11 cellular contexts compared by ENCODE assay signal in genomic region chrX:153948847-153949819, GRCh38. TPM values are rescaled to one million over a fixed set of nuclear protein-coding genes. Genes with fewer than 3 reads are reported as not detected.
DNase-seq lines count a peak whose midpoint lies in the region; TF ChIP-seq lines count a peak whose summit lies in the region.
"Had no signal": no experiment of that assay in that cellular context is flagged by ENCODE, and none has a peak within 500 bp of the region (broad histone marks: within the 10 kb centered on the region; RNA-seq: fewer than 3 reads in every experiment).

No MANE protein-coding gene starts in this region.

- H2BK20ac ChIP-seq in H9 (ENCODE audit: low read depth, low read length, poor library complexity, severe bottlenecking) = no peak overlapping the region

- H3K27ac ChIP-seq in H9 (ENCODE audit: insufficient read length, low read depth, low read length) (no peak overlapping the region), RWPE1 (peak overlapping the region; percentile 50), esophagus muscularis mucosa (replicated peaks in 1 of 4) (peak overlapping the region; percentile 82 to 88 (median 85)), sigmoid colon (peak overlapping the region; percentile 63 to 87 (median 86))

- no peak overlapping the region for H2BK5ac ChIP-seq in H9 (ENCODE audit: insufficient read length, low read length)

- H2AK5ac ChIP-seq in H9 (ENCODE audit: insufficient read length, low read length) = no peak overlapping the region

- H3K23me2 ChIP-seq in H9 (ENCODE audit: insufficient read length, low read depth, low read length, poor library complexity, severe bottlenecking) = no peaks in the 10 kb centered on the region

- H4K5ac ChIP-seq in H9 (ENCODE audit: insufficient read length, low read depth, low read length) = no peak overlapping the region

- no peak overlapping the region for H3K4ac ChIP-seq in H9 (ENCODE audit: low read depth, low read length)

- no peak overlapping the region for H3K4me3 ChIP-seq in esophagus muscularis mucosa
- no peak overlapping the region for H3K4me3 ChIP-seq in sigmoid colon

- H3K4me1 ChIP-seq in H9 (ENCODE audit: insufficient read depth, low read length) = no peaks in the 10 kb centered on the region
- peaks cover 17 to 79% (median 62%) of the 10 kb centered on the region in 4 donors for H3K4me1 ChIP-seq in esophagus muscularis mucosa
- peaks cover 0 to 70% (median 48%) of the 10 kb centered on the region in 4 donors for H3K4me1 ChIP-seq in sigmoid colon

- no peak overlapping the region for H4K91ac ChIP-seq in H9 (ENCODE audit: insufficient read length, low read depth, low read length)

- H3K36me3 Mint-ChIP-seq in H9 (ENCODE audit: insufficient read depth in 1 of 3, low read depth in 3 of 3) = peaks cover 39 to 62% (median 61%) of the 10 kb centered on the region in 3 experiments

- H3K23ac ChIP-seq in H9 (ENCODE audit: insufficient read length, low read depth, low read length) = no peak overlapping the region

- no peak overlapping the region for H2BK15ac ChIP-seq in H9 (ENCODE audit: low read depth, low read length)

- no peak overlapping the region for H3K56ac ChIP-seq in H9 (ENCODE audit: insufficient read length, low read depth, low read length)

- TF ChIP-seq POLR2A in esophagus muscularis mucosa (IDR thresholded peaks at IDR 0.05; ENCODE audit: low read depth) (no peak), sigmoid colon (IDR thresholded peaks at IDR 0.05) (no peak)

- TF ChIP-seq EP300 in esophagus muscularis mucosa (IDR thresholded peaks at IDR 0.05) = no peak
- TF ChIP-seq EP300 in sigmoid colon (IDR thresholded peaks at IDR 0.05) = no peak

- POLR2A ChIA-PET in RWPE1 (lab: Yijun Ruan, JAX; ENCODE audit: low non-redundant PET) = no interaction called here

- no peak overlapping the region for H3K4me2 ChIP-seq in H9 (ENCODE audit: insufficient read depth, insufficient read length, low read length)

- no peak for TF ChIP-seq CTCF in H9 (conservative IDR thresholded peaks at IDR 0.05)
- TF ChIP-seq CTCF in RWPE1 (conservative IDR thresholded peaks at IDR 0.05; ENCODE audit: low read depth) = no peak
- TF ChIP-seq CTCF in esophagus muscularis mucosa (IDR thresholded peaks at IDR 0.05) = no peak
- TF ChIP-seq CTCF in sigmoid colon (IDR thresholded peaks at IDR 0.05) = no peak

- intact Hi-C loops in esophagus muscularis mucosa (cut with DNase I) = no loop called here
- intact Hi-C loops in sigmoid colon (cut with DNase I) = no loop called here

- H3K27ac Mint-ChIP-seq in H9 = peak overlapping the region in 2 of 3 experiments; percentile 47 to 92; a peak in 3 of 7 replicates

- H3K27me3 Mint-ChIP-seq in H9 (ENCODE audit: low read depth) = no peaks in the 10 kb centered on the region

- no peak overlapping the region for H2AFZ ChIP-seq in H9 (ENCODE audit: low read length)

- H3K27me3 ChIP-seq in H9 (ENCODE audit: insufficient read depth, low read length) = no peaks in the 10 kb centered on the region
- no peaks in the 10 kb centered on the region for H3K27me3 ChIP-seq in esophagus muscularis mucosa
- H3K27me3 ChIP-seq in sigmoid colon = peaks cover 0 to 3% (median 0%) of the 10 kb centered on the region in 3 donors

- WGBS in H9 (ENCODE audit: extremely low coverage, insufficient read length, low lambda C conversion rate) = no CpG with 5 or more reads among the region's 30 CpGs
- WGBS in esophagus muscularis mucosa = 74% methylated on average over 29 of the region's 30 CpGs
- WGBS in sigmoid colon, 2 donors = 57 to 81% methylated on average over 30 of the region's 30 CpGs

- DNase-seq in H9 (no peak), RWPE1 (ENCODE audit: low spot score) (no peak), esophagus muscularis mucosa (ENCODE audit: extremely low spot score) (no peak), sigmoid colon (no peak), superior temporal gyrus (ENCODE audit: extremely low spot score) (no peak), COR-L47 (lab: John Stamatoyannopoulos, UW) (no peak), GF-D8 (lab: John Stamatoyannopoulos, UW) (no peak)
- DNase-seq: activated CD4-positive, alpha-beta T cell treated with anti-CD3 and anti-CD28 coated beads, Interleukin-2, amount 50 U/mL, for 48 hours; DMS 273 treated with DMSO at 0.1 percent for 48 hours; MM.1S; NCI-H526 had no signal

- no peak overlapping the region for H4K8ac ChIP-seq in H9 (replicated peaks; ENCODE audit: insufficient read length, low read depth, low read length)

- no peak overlapping the region for H3K9ac ChIP-seq in H9 (ENCODE audit: extremely low read depth, insufficient read length, low read length)

- no peak overlapping the region for H3K4me3 Mint-ChIP-seq in H9

- H2BK120ac ChIP-seq in H9 (ENCODE audit: low read depth, low read length, poor library complexity, severe bottlenecking) = no peak overlapping the region

- CTCF ChIA-PET in RWPE1 (lab: Yijun Ruan, JAX) = interaction anchor here (0.6 kb wide), 1 partner anchor 12 kb away, joined by 3 read pairs; no protein-coding TSS in a partner anchor

- H3K9me3 ChIP-seq in H9 (ENCODE audit: control insufficient read depth, low read depth, low read length) (no peaks in the 10 kb centered on the region), esophagus muscularis mucosa (no peaks in the 10 kb centered on the region), sigmoid colon (no peaks in the 10 kb centered on the region)

- H3K36me3 ChIP-seq in esophagus muscularis mucosa (peaks cover 21 to 61% (median 33%) of the 10 kb centered on the region in 4 donors), sigmoid colon (peaks cover 0 to 31% (median 15%) of the 10 kb centered on the region in 4 donors)

- H3K18ac ChIP-seq in H9 (ENCODE audit: insufficient read length, low read depth, low read length) = peak overlapping the region; percentile 57

- H3T11ph ChIP-seq in H9 (ENCODE audit: low read length) = no peak overlapping the region

- peaks cover 4 to 32% of the 10 kb centered on the region in 2 experiments for H3K4me1 Mint-ChIP-seq in H9

- H2BK12ac ChIP-seq in H9 (ENCODE audit: insufficient read length, low read depth, low read length) = no peak overlapping the region

- H3K14ac ChIP-seq in H9 (ENCODE audit: insufficient read depth, low read length) = no peak overlapping the region

- peaks cover 0 to 3% of the 10 kb centered on the region in 2 experiments; a peak in 2 of 5 replicates for H3K9me3 Mint-ChIP-seq in H9

- H3K79me1 ChIP-seq in H9 (ENCODE audit: insufficient read depth, low read depth, low read length, poor library complexity, severe bottlenecking) = no peaks in the 10 kb centered on the region

- no peaks in the 10 kb centered on the region for H4K20me1 ChIP-seq in H9 (ENCODE audit: control insufficient read depth, insufficient read depth, insufficient read length)

- no peaks in the 10 kb centered on the region for H3K79me2 ChIP-seq in H9 (ENCODE audit: insufficient read depth, low read length)

RNA-seq across cellular contexts. Expression of gene RENBP, which starts 4.7 kb away (rescaled TPM):
- total RNA-seq in H9 (2021) (7.1 and 8.4 TPM in 2 replicates), esophagus muscularis mucosa (10 to 100 TPM in 1 of 4 donors, 1 to 10 TPM in 3; 8.0 to 12.6 (median 9.1) TPM), sigmoid colon (10 to 100 TPM in 3 of 4 donors, 1 to 10 TPM in 1; 9.8 to 16.8 (median 13.1) TPM)
- 10 to 100 TPM; 10.2 to 15.1 (median 15.0) TPM for polyA plus RNA-seq in sigmoid colon

RNA-seq across cellular contexts. Expression of gene NAA10, which starts 14.3 kb away (rescaled TPM):
- total RNA-seq in H9 (2021) (101 and 103 TPM in 2 replicates), esophagus muscularis mucosa (100 to 1,000 TPM in 2 of 4 donors, 10 to 100 TPM in 2; 89.3 to 106 (median 95.4) TPM), sigmoid colon (100 to 1,000 TPM in 1 of 4 donors, 10 to 100 TPM in 3; 57.4 to 113 (median 79.2) TPM)
- polyA plus RNA-seq in sigmoid colon = 100 to 1,000 TPM in 1 of 3 donors, 10 to 100 TPM in 2; 78.6 to 128 (median 84.7) TPM

RNA-seq across cellular contexts. Expression of gene HCFC1, which starts 22.5 kb away (rescaled TPM):
- total RNA-seq in H9 (2021) = 137 and 144 TPM in 2 replicates
- total RNA-seq in esophagus muscularis mucosa = 100 to 1,000 TPM in 1 of 4 donors, 10 to 100 TPM in 3; 50.7 to 102 (median 60.8) TPM
- 10 to 100 TPM; 23.5 to 57.3 (median 30.2) TPM for total RNA-seq in sigmoid colon
- 10 to 100 TPM in 1 of 3 donors, 1 to 10 TPM in 2; 7.4 to 34.4 (median 8.4) TPM for polyA plus RNA-seq in sigmoid colon

RNA-seq across cellular contexts. Expression of gene ARHGAP4, which starts 23.1 kb away (rescaled TPM):
- total RNA-seq in H9 (2021) = 37.8 and 40.6 TPM in 2 replicates
- 10 to 100 TPM; 15.9 to 22.4 (median 17.7) TPM for total RNA-seq in esophagus muscularis mucosa
- total RNA-seq in sigmoid colon = 10 to 100 TPM; 12.4 to 27.4 (median 16.3) TPM
- 100 to 1,000 TPM in 1 of 3 donors, 10 to 100 TPM in 1, 1 to 10 TPM in 1; 8.4 to 122 (median 17.3) TPM for polyA plus RNA-seq in sigmoid colon

RNA-seq across cellular contexts. Expression of gene TMEM187, which starts 23.4 kb away (rescaled TPM):
- total RNA-seq in H9 (2021) (1.9 and 2.7 TPM in 2 replicates), esophagus muscularis mucosa (1 to 10 TPM; 3.6 to 6.9 (median 6.1) TPM), sigmoid colon (1 to 10 TPM; 3.5 to 8.6 (median 4.4) TPM)
- 1 to 10 TPM; 3.6 to 9.3 (median 3.7) TPM for polyA plus RNA-seq in sigmoid colon
